In genomic region chr18:79191418-79191817, GRCh38 we compare ENCODE assay signal across 16 cellular contexts.
DNase-seq lines count a peak whose midpoint lies in the region; ATAC-seq, FAIRE-seq and TF ChIP-seq lines count a peak whose summit lies in the region.
"Had no signal": no experiment of that assay in that cellular context is flagged by ENCODE, and none has a peak within 500 bp of the region (broad histone marks: within the 10 kb centered on the region; RNA-seq: fewer than 3 reads in every experiment).

No MANE protein-coding gene starts in this region.

- no CpG with 5 or more reads among the region's 4 CpGs for WGBS in IMR-90 (ENCODE audit: extremely low coverage in 2 of 2, insufficient read length in 1 of 2), 2 experiments
- WGBS in H1 (ENCODE audit: extremely low coverage in 1 of 2, insufficient coverage in 1 of 2, insufficient read length in 1 of 2, insufficient replicate concordance in 2 of 2, low coverage in 1 of 2, low lambda C conversion rate in 2 of 2, missing lambda C conversion rate in 1 of 2), 2 experiments, result 95% methylated on average over 4 of the region's 4 CpGs; no CpG with 5 or more reads in 1 of the 2 experiments

- H2BK12ac ChIP-seq in H1 (ENCODE audit: low read depth, low read length), result no peak overlapping the region

- TF ChIP-seq POLR2A in IMR-90 (IDR thresholded peaks at IDR 0.05; ENCODE audit: low read depth, low read length), result no peak
- no peak for TF ChIP-seq POLR2A in H1 (IDR thresholded peaks at IDR 0.05; ENCODE audit: control extremely low read depth in 1 of 2, low read depth in 2 of 2, low read length in 2 of 2)

- H4K91ac ChIP-seq in IMR-90 (ENCODE audit: insufficient read depth, low read depth, low read length), result no peak overlapping the region
- no peak overlapping the region for H4K91ac ChIP-seq in H1 (replicated peaks; ENCODE audit: insufficient read length, low read length)

- intact Hi-C loops in IMR-90 (cut with micrococcal nuclease) (no loop called here), OCI-LY7 (cut with micrococcal nuclease; ENCODE audit: unreplicated experiment) (loop anchor here (5.0 kb wide), 1 partner anchor 331 kb away; no protein-coding TSS in a partner anchor)

- no TSS peak for BruUV-seq in IMR-90 (replicated peaks; lab: Mats Ljungman, UMichigan)
- BruUV-seq in OCI-LY7 (replicated peaks; lab: Mats Ljungman, UMichigan), result no TSS peak

- H4K20me1 ChIP-seq in IMR-90 (ENCODE audit: insufficient read depth, low read length) (no peaks in the 10 kb centered on the region), OCI-LY7 (ENCODE audit: insufficient read depth, low read length) (no peaks in the 10 kb centered on the region), H1 (replicated peaks in 1 of 2; ENCODE audit: control insufficient read depth in 1 of 2, insufficient read depth in 2 of 2, low read length in 2 of 2) (peaks cover 0 to 2% of the 10 kb centered on the region in 2 experiments)

- H2AFZ ChIP-seq in IMR-90 (replicated peaks; ENCODE audit: low read length, poor library complexity) (no peak overlapping the region), OCI-LY7 (ENCODE audit: low read length) (no peak overlapping the region), H1 (ENCODE audit: low read length) (no peak overlapping the region)

- H4K5ac ChIP-seq in IMR-90 (ENCODE audit: low read depth, low read length) (no peak overlapping the region), H1 (ENCODE audit: insufficient read length, low read depth, low read length) (no peak overlapping the region)

- peak; percentile 42 for FAIRE-seq in H1 (lab: Jason Lieb, UNC)
- FAIRE-seq: A204.1, GM12878 had no signal

- H3K36me3 Mint-ChIP-seq in neural crest cell (ENCODE audit: low read depth), result peaks cover 10% of the 10 kb centered on the region
- peaks cover 4 to 5% of the 10 kb centered on the region in 2 donors for H3K36me3 Mint-ChIP-seq in activated T-cell treated with anti-CD3 and anti-CD28 coated beads, Interleukin-2, amount 50 U/mL, for 72 hours (ENCODE audit: insufficient read depth in 2 of 2)

- peaks cover 10% of the 10 kb centered on the region; the same call in 1 of the 2 replicates for H3K79me2 ChIP-seq in OCI-LY7 (ENCODE audit: insufficient read depth, low read depth, low read length)
- H3K79me2 ChIP-seq in H1 (ENCODE audit: control insufficient read depth in 1 of 2, insufficient read depth in 2 of 2, low read length in 2 of 2), result no peaks in the 10 kb centered on the region

- POLR2A ChIA-PET in IMR-90 (lab: Charles Lee; ENCODE audit: unreplicated experiment) (no interaction called here), OCI-LY7 (lab: Charles Lee) (interaction anchor here (2.0 kb wide), 1 partner anchor 50 kb away, joined by 5 read pairs; no protein-coding TSS in a partner anchor), H1 (lab: Charles Lee; ENCODE audit: partially characterized antibody) (no interaction called here)

- DNase-seq in IMR-90, result no peak
- DNase-seq in OCI-LY7 (ENCODE audit: low spot score), result no peak
- no peak for DNase-seq in H1 (ENCODE audit: low read depth in 1 of 2, low spot score in 2 of 2)
- DNase-seq in neural crest cell (ENCODE audit: low read depth, low spot score), result no peak
- no peak for DNase-seq in activated T-cell treated with anti-CD3 and anti-CD28 coated beads, Interleukin-2, amount 50 U/mL, for 72 hours
- no peak for DNase-seq in NCI-H510A (lab: John Stamatoyannopoulos, UW)
- DNase-seq in RKO (ENCODE audit: low spot score), result no peak
- DNase-seq: BE2C; CD4-positive, alpha-beta memory T cell; DMS79; HCEC 1CT; HFFc6 had no signal

- dilution Hi-C loops in IMR-90 (cut with HindIII; ENCODE audit: low sequenced_read_pairs, unreplicated experiment), result no loop called here

- no peaks in the 10 kb centered on the region for H3K27me3 Mint-ChIP-seq in neural crest cell (ENCODE audit: low read depth)
- H3K27me3 Mint-ChIP-seq in activated T-cell treated with anti-CD3 and anti-CD28 coated beads, Interleukin-2, amount 50 U/mL, for 72 hours (ENCODE audit: low read depth), result no peaks in the 10 kb centered on the region
- H3K27me3 Mint-ChIP-seq: CD4-positive, alpha-beta memory T cell; IgD-negative memory B cell had no signal

- no peak overlapping the region for H3K9ac ChIP-seq in IMR-90 (ENCODE audit: low read depth, low read length)
- no peak overlapping the region for H3K9ac ChIP-seq in H1 (replicated peaks in 1 of 4; ENCODE audit: extremely low read depth in 1 of 4, low read depth in 3 of 4, low read length in 3 of 4)

- H3K56ac ChIP-seq in IMR-90 (ENCODE audit: extremely low read depth, insufficient read depth, low read length) (no peak overlapping the region), H1 (replicated peaks; ENCODE audit: insufficient read length, low read depth, low read length) (no peak overlapping the region)

- no peak overlapping the region for H2BK20ac ChIP-seq in IMR-90 (ENCODE audit: low read depth, low read length)
- H2BK20ac ChIP-seq in H1 (ENCODE audit: low read length), result no peak overlapping the region

- no peak overlapping the region for H3K27ac ChIP-seq in IMR-90 (ENCODE audit: insufficient read depth, low read length)
- H3K27ac ChIP-seq in OCI-LY7 (ENCODE audit: low read depth, low read length, poor library complexity, severe bottlenecking), result peak overlapping the region; percentile 93
- H3K27ac ChIP-seq in H1 (ENCODE audit: low read depth, low read length), result no peak overlapping the region
- H3K27ac ChIP-seq: C4-2B had no signal

- H3K27me3 ChIP-seq in IMR-90 (ENCODE audit: control insufficient read depth, insufficient read depth, low read length), result no peaks in the 10 kb centered on the region
- H3K27me3 ChIP-seq in H1 (replicated peaks in 1 of 4; ENCODE audit: control insufficient read depth in 3 of 4, extremely low read depth in 1 of 4, insufficient read depth in 3 of 4, low read length in 3 of 4), result no peaks in the 10 kb centered on the region
- H3K27me3 ChIP-seq: BE2C had no signal

- no peak overlapping the region for H2AK9ac ChIP-seq in IMR-90 (replicated peaks; ENCODE audit: low read depth, low read length, poor library complexity)

- H3K23me2 ChIP-seq in H1 (ENCODE audit: low read depth, low read length), result no peaks in the 10 kb centered on the region

- H2BK15ac ChIP-seq in IMR-90 (ENCODE audit: low read depth, low read length), result no peak overlapping the region
- no peak overlapping the region for H2BK15ac ChIP-seq in H1 (ENCODE audit: low read length)

- no peak overlapping the region for H4K8ac ChIP-seq in IMR-90 (ENCODE audit: low read depth in 2 of 2, low read length in 2 of 2)
- no peak overlapping the region for H4K8ac ChIP-seq in H1 (ENCODE audit: extremely low read depth, insufficient read depth, low read length)

- no peak for TF ChIP-seq RAD21 in IMR-90 (IDR thresholded peaks at IDR 0.05; ENCODE audit: low read length)
- TF ChIP-seq RAD21 in H1 (IDR thresholded peaks at IDR 0.05 in 1 of 2, conservative IDR thresholded peaks at IDR 0.05 in 1 of 2; ENCODE audit: low read depth in 2 of 2, low read length in 2 of 2), result no peak

- CTCF ChIA-PET in IMR-90 (lab: Yijun Ruan, JAX) (no interaction called here), OCI-LY7 (lab: Charles Lee; ENCODE audit: unreplicated experiment) (no interaction called here), H1 (lab: Charles Lee; ENCODE audit: partially characterized antibody) (no interaction called here)

- H2AK5ac ChIP-seq in IMR-90 (ENCODE audit: low read depth, low read length), result no peak overlapping the region
- H2AK5ac ChIP-seq in H1 (ENCODE audit: low read depth, low read length), result no peak overlapping the region

- peak overlapping the region; percentile 21 for H3K27ac Mint-ChIP-seq in neural crest cell (ENCODE audit: unreplicated experiment)
- no peak overlapping the region for H3K27ac Mint-ChIP-seq in activated T-cell treated with anti-CD3 and anti-CD28 coated beads, Interleukin-2, amount 50 U/mL, for 72 hours
- H3K27ac Mint-ChIP-seq: HFFc6 had no signal

- peaks cover 2% of the 10 kb centered on the region for H3K9me3 Mint-ChIP-seq in neural crest cell
- H3K9me3 Mint-ChIP-seq in activated T-cell treated with anti-CD3 and anti-CD28 coated beads, Interleukin-2, amount 50 U/mL, for 72 hours, result no peaks in the 10 kb centered on the region
- H3K9me3 Mint-ChIP-seq: CD4-positive, alpha-beta memory T cell; HFFc6; IgD-negative memory B cell had no signal

- TF ChIP-seq EP300 in H1 (IDR thresholded peaks at IDR 0.05; ENCODE audit: borderline replicate concordance in 1 of 2, low read depth in 2 of 2, low read length in 2 of 2), result no peak

- H3K4me1 Mint-ChIP-seq in neural crest cell, result peaks cover 8% of the 10 kb centered on the region
- peaks cover 14% of the 10 kb centered on the region for H3K4me1 Mint-ChIP-seq in activated T-cell treated with anti-CD3 and anti-CD28 coated beads, Interleukin-2, amount 50 U/mL, for 72 hours (ENCODE audit: low read depth)

- H2BK120ac ChIP-seq in IMR-90 (ENCODE audit: low read depth, low read length) (no peak overlapping the region), H1 (replicated peaks; ENCODE audit: low read depth, low read length) (no peak overlapping the region)

- H3K9me3 ChIP-seq in IMR-90 (ENCODE audit: control insufficient read depth, insufficient read depth, low read length) (no peaks in the 10 kb centered on the region), OCI-LY7 (ENCODE audit: low read length) (peaks cover 15% of the 10 kb centered on the region; the same call in 1 of the 2 replicates), H1 (ENCODE audit: insufficient read depth in 2 of 2, low read depth in 1 of 2, low read length in 1 of 2) (no peaks in the 10 kb centered on the region)
- H3K9me3 ChIP-seq: BE2C had no signal

- H3K23ac ChIP-seq in IMR-90 (ENCODE audit: low read depth, low read length), result no peak overlapping the region
- no peak overlapping the region for H3K23ac ChIP-seq in H1 (ENCODE audit: insufficient read length)

- H3K79me1 ChIP-seq in IMR-90 (ENCODE audit: low read depth in 1 of 2, low read length in 2 of 2) (no peaks in the 10 kb centered on the region), H1 (ENCODE audit: low read depth, low read length) (no peaks in the 10 kb centered on the region)

- peaks cover 7% of the 10 kb centered on the region for H3K9me1 ChIP-seq in IMR-90 (ENCODE audit: insufficient read depth, low read length)

- no peaks in the 10 kb centered on the region for H3K9me2 ChIP-seq in OCI-LY7 (ENCODE audit: insufficient read depth, low read length)

- H3K4me1 ChIP-seq in IMR-90 (ENCODE audit: control insufficient read depth, insufficient read depth, low read length) (peaks cover 3% of the 10 kb centered on the region), OCI-LY7 (ENCODE audit: insufficient read depth, low read length, poor library complexity, severe bottlenecking) (peaks cover 76% of the 10 kb centered on the region), H1 (replicated peaks in 1 of 4; ENCODE audit: control insufficient read depth in 3 of 4, insufficient read depth in 4 of 4, low read length in 3 of 4) (peaks cover 0 to 6% (median 1%) of the 10 kb centered on the region in 4 experiments; a peak in 2 of 7 replicates)
- H3K4me1 ChIP-seq: BE2C had no signal

- H3K4me3 ChIP-seq in IMR-90 (ENCODE audit: insufficient read depth, low read depth, low read length) (no peak overlapping the region), OCI-LY7 (ENCODE audit: low read depth, low read length, poor library complexity, severe bottlenecking) (no peak overlapping the region), H1 (ENCODE audit: extremely low read depth in 1 of 4, insufficient read depth in 2 of 4, low read depth in 3 of 4, low read length in 4 of 4) (no peak overlapping the region)
- H3K4me3 ChIP-seq: GM12878 had no signal

- no peak overlapping the region for H3K4me3 Mint-ChIP-seq in neural crest cell
- H3K4me3 Mint-ChIP-seq in activated T-cell treated with anti-CD3 and anti-CD28 coated beads, Interleukin-2, amount 50 U/mL, for 72 hours, result no peak overlapping the region
- H3K4me3 Mint-ChIP-seq: CD4-positive, alpha-beta memory T cell; HFFc6; IgD-negative memory B cell had no signal

- H3K4ac ChIP-seq in IMR-90 (ENCODE audit: low read depth, low read length) (no peak overlapping the region), H1 (replicated peaks; ENCODE audit: insufficient read length, low read depth, low read length) (no peak overlapping the region)

- in situ Hi-C loops in IMR-90 (cut with MboI; ENCODE audit: low sequenced_read_pairs), result no loop called here

- H3K18ac ChIP-seq in IMR-90 (ENCODE audit: low read depth, low read length) (no peak overlapping the region), H1 (ENCODE audit: extremely low read depth, low read length) (no peak overlapping the region)

- TF ChIP-seq CTCF in IMR-90 (conservative IDR thresholded peaks at IDR 0.05; ENCODE audit: low read depth, low read length) (no peak), OCI-LY7 (conservative IDR thresholded peaks at IDR 0.05; ENCODE audit: low read length) (no peak), H1 (IDR thresholded peaks at IDR 0.05; ENCODE audit: control extremely low read depth in 1 of 3, insufficient read depth in 1 of 3, low read depth in 1 of 3, low read length in 3 of 3) (no peak), neural crest cell (conservative IDR thresholded peaks at IDR 0.05) (no peak)

- H3K4me2 ChIP-seq in IMR-90 (ENCODE audit: low read depth, low read length) (no peak overlapping the region), OCI-LY7 (ENCODE audit: low read length) (no peak overlapping the region), H1 (ENCODE audit: insufficient read depth in 1 of 2, low read depth in 2 of 2, low read length in 2 of 2) (no peak overlapping the region)

- no peak overlapping the region for H3K14ac ChIP-seq in IMR-90 (replicated peaks; ENCODE audit: low read depth, low read length)
- H3K14ac ChIP-seq in H1 (ENCODE audit: insufficient read length), result no peak overlapping the region

- H3K36me3 ChIP-seq in IMR-90 (ENCODE audit: control insufficient read depth, insufficient read depth, low read length), result peaks cover 12% of the 10 kb centered on the region
- peaks cover 30% of the 10 kb centered on the region for H3K36me3 ChIP-seq in OCI-LY7 (ENCODE audit: insufficient read depth, low read length)
- no peaks in the 10 kb centered on the region for H3K36me3 ChIP-seq in H1 (ENCODE audit: control insufficient read depth in 2 of 4, insufficient read depth in 4 of 4, low read length in 3 of 4)
- H3K36me3 ChIP-seq: BE2C had no signal

- ATAC-seq in IMR-90 (ENCODE audit: low read depth), result no peak
- ATAC-seq in activated T-cell treated with anti-CD3 and anti-CD28 coated beads, Interleukin-2, amount 50 U/mL, for 72 hours (replicated peaks in 1 of 2), result no peak

- H2BK5ac ChIP-seq in IMR-90 (ENCODE audit: low read depth, low read length, poor library complexity, severe bottlenecking) (no peak overlapping the region), H1 (ENCODE audit: low read depth, low read length) (no peak overlapping the region)
